1 cellular context compared by ENCODE assay signal in the genomic region with DNA sequence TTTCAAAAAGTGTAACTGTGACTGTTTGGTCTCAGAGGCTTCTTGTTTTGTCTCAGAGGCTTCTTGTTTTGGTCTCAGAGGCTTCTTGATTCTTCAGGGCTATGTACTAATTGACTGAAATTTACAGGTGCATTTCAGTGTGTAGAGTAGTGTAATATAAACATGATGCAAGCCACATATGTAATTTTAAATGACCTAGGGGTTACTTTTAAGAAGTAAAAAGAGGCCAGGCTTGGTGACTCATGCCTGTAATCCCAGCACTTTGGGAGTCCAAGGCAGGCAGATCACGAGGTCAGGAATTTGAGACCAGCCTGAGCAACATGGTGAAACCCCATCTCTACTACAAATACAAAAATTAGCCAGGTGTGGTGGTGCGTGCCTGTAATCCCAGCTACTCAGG. TPM values are rescaled to one million over a fixed set of nuclear protein-coding genes. Genes with fewer than 3 reads are reported as not detected.
"Had no signal": no experiment of that assay in that cellular context is flagged by ENCODE, and none has a peak within 500 bp of the region (broad histone marks: within the 10 kb centered on the region; RNA-seq: fewer than 3 reads in every experiment).

No MANE protein-coding gene starts in this region.

RNA-seq across cellular contexts. Expression of gene KLHL31, which starts 3.2 kb away (rescaled TPM):
- total RNA-seq: endothelial cell of umbilical vein had no signal
